29 cellular contexts compared by ENCODE assay signal in the genomic region with DNA sequence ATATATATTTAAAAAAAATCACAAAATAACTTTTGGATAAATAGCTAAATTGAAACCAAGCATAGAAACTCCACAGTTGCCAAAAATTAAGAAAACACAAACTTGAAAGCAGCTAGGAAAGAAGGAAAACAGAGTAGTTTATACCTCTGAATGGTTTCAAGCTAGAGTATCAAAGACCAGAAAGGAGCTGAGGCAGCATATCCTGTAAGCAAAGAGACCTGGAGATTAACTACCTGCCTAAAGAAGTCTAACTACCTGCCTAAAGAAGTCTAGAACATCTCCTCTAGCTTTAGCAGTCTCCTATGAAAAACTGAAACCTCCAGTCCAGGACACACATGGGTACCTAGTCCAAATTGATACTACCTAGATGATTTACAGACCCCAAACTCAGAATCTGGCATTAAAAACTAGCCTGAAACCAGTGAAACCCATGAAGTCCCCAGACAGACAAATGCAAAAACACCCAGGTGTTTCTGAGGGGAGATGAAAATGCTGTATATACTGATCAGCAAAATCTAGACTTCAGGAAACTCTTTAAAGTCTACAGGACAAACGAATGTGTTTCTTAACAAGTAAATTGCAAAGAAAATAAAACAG. TPM values are rescaled to one million over a fixed set of nuclear protein-coding genes. Genes with fewer than 3 reads are reported as not detected.
A peak's percentile ranks its signal among the peaks of the same experiment; 100 is the strongest.
DNase-seq lines count a peak whose midpoint lies in the region; ATAC-seq and TF ChIP-seq lines count a peak whose summit lies in the region.
"Had no signal": no experiment of that assay in that cellular context is flagged by ENCODE, and none has a peak within 500 bp of the region (broad histone marks: within the 10 kb centered on the region; RNA-seq: fewer than 3 reads in every experiment).

No MANE protein-coding gene starts in this region.

- peak overlapping the region; percentile 39 for H3K27ac Mint-ChIP-seq in mesothelial cell of epicardium
- H3K27ac Mint-ChIP-seq in T-helper 2 cell treated with Interferon-gamma antibody and Interleukin-4, amounts not matched to agents 5 μg/mL and 100 μg/mL, for 36 hours: no peak overlapping the region
- H3K27ac Mint-ChIP-seq: activated CD4-positive, alpha-beta T cell treated with anti-CD3 and anti-CD28 coated beads for 36 hours; activated T-helper 1 cell treated with anti-CD3 and anti-CD28 coated beads, Interleukin-12 subunit alpha, Interleukin-12 subunit beta, Interleukin-2, Interleukin-4 antibody, amounts not matched to agents 30 ng/mL and 10 ng/mL and 1 ng/mL, durations not matched to agents 14 hours and 24 hours and 36 hours; memory B cell; stimulated activated naive B cell treated with anti-CD40 and anti-IgM and Interleukin-4, amounts not matched to agents 10 μg/mL and 1 μg/mL and 100 μg/mL, for 72 hours had no signal

- TF ChIP-seq CTCF in GM12865 (IDR thresholded peaks at IDR 0.05; ENCODE audit: insufficient read depth, low read depth, low read length, missing control alignments): no peak
- no peak for TF ChIP-seq CTCF in mesothelial cell of epicardium (IDR thresholded peaks at IDR 0.05; ENCODE audit: unreplicated experiment)
- TF ChIP-seq CTCF in ascending aorta (IDR thresholded peaks at IDR 0.05): no peak

- H3K36me3 ChIP-seq in Karpas-422 (ENCODE audit: insufficient read depth, low read length) (peaks cover 5% of the 10 kb centered on the region; the same call in 1 of the 2 replicates), ascending aorta (peaks cover 0 to 23% of the 10 kb centered on the region in 2 donors)
- H3K36me3 ChIP-seq: gastrocnemius medialis had no signal

- H3K4me1 Mint-ChIP-seq in mesothelial cell of epicardium: peaks cover 3% of the 10 kb centered on the region
- peaks cover 7% of the 10 kb centered on the region for H3K4me1 Mint-ChIP-seq in T-helper 2 cell treated with Interferon-gamma antibody and Interleukin-4, amounts not matched to agents 5 μg/mL and 100 μg/mL, for 36 hours (ENCODE audit: low read depth)

- H3K27me3 Mint-ChIP-seq in mesothelial cell of epicardium (ENCODE audit: low read depth): no peaks in the 10 kb centered on the region
- H3K27me3 Mint-ChIP-seq in T-helper 2 cell treated with Interferon-gamma antibody and Interleukin-4, amounts not matched to agents 5 μg/mL and 100 μg/mL, for 36 hours (ENCODE audit: low read depth): no peaks in the 10 kb centered on the region
- H3K27me3 Mint-ChIP-seq: activated CD4-positive, alpha-beta T cell treated with anti-CD3 and anti-CD28 coated beads for 36 hours; memory B cell; stimulated activated naive B cell treated with anti-CD40 and anti-IgM and Interleukin-4, amounts not matched to agents 10 μg/mL and 1 μg/mL and 100 μg/mL, for 72 hours had no signal

- H3K9ac ChIP-seq in Karpas-422 (ENCODE audit: low read length): no peak overlapping the region

- peaks cover 18% of the 10 kb centered on the region for H3K36me3 Mint-ChIP-seq in mesothelial cell of epicardium
- H3K36me3 Mint-ChIP-seq in T-helper 2 cell treated with Interferon-gamma antibody and Interleukin-4, amounts not matched to agents 5 μg/mL and 100 μg/mL, for 36 hours (ENCODE audit: low read depth): peaks cover 7% of the 10 kb centered on the region

- ATAC-seq in GM19438 (IDR thresholded peaks at IDR 0.05; ENCODE audit: low read depth, unreplicated experiment): peak; percentile 52
- ATAC-seq in HG02970 (IDR thresholded peaks at IDR 0.05; ENCODE audit: low FRiP score, unreplicated experiment): no peak
- ATAC-seq: activated CD4-positive, alpha-beta T cell treated with anti-CD3 and anti-CD28 coated beads for 36 hours; activated naive CD4-positive, alpha-beta T cell treated with anti-CD3 and anti-CD28 coated beads, Interleukin-2, amount 50 U/mL, for 72 hours; gastrocnemius medialis; HCT116; left colon; PC-3; Right ventricle myocardium inferior; sciatic nerve; SK-N-SH treated with all-trans-retinoic acid at 6 μM for 48 hours; stimulated activated naive B cell treated with anti-CD40 and anti-IgM and Interleukin-4, amounts not matched to agents 10 μg/mL and 1 μg/mL and 100 μg/mL, for 72 hours had no signal

- no peaks in the 10 kb centered on the region; the same call in 1 of the 2 replicates for H4K20me1 ChIP-seq in Karpas-422 (ENCODE audit: insufficient read depth, low read depth, low read length)

- H3K4me1 ChIP-seq in Karpas-422 (ENCODE audit: low read length): peaks cover 16% of the 10 kb centered on the region
- peaks cover 4 to 24% of the 10 kb centered on the region in 2 donors for H3K4me1 ChIP-seq in ascending aorta

- H3K27me3 ChIP-seq in Karpas-422 (ENCODE audit: low read length): no peaks in the 10 kb centered on the region
- no peaks in the 10 kb centered on the region for H3K27me3 ChIP-seq in ascending aorta
- H3K27me3 ChIP-seq: gastrocnemius medialis had no signal

- peak overlapping the region; percentile 16; the same call in 1 of the 2 replicates for H3K27ac ChIP-seq in Karpas-422 (ENCODE audit: low read length)
- no peak overlapping the region for H3K27ac ChIP-seq in ascending aorta

- H3K4me3 ChIP-seq in GM12865 (ENCODE audit: low read depth, low read length) (no peak overlapping the region), Karpas-422 (ENCODE audit: low read length) (no peak overlapping the region), ascending aorta (no peak overlapping the region)
- H3K4me3 ChIP-seq: gastrocnemius medialis had no signal

- peaks cover 3% of the 10 kb centered on the region for H3K9me3 Mint-ChIP-seq in mesothelial cell of epicardium
- no peaks in the 10 kb centered on the region for H3K9me3 Mint-ChIP-seq in T-helper 2 cell treated with Interferon-gamma antibody and Interleukin-4, amounts not matched to agents 5 μg/mL and 100 μg/mL, for 36 hours
- H3K9me3 Mint-ChIP-seq: activated naive CD4-positive, alpha-beta T cell treated with anti-CD3 and anti-CD28 coated beads, Interleukin-2, amount 50 U/mL, for 72 hours; activated T-helper 1 cell treated with anti-CD3 and anti-CD28 coated beads, Interleukin-12 subunit alpha, Interleukin-12 subunit beta, Interleukin-2, Interleukin-4 antibody, amounts not matched to agents 30 ng/mL and 10 ng/mL and 1 ng/mL, durations not matched to agents 14 hours and 24 hours and 36 hours; CD14-positive monocyte; memory B cell; stimulated activated naive B cell treated with anti-CD40 and anti-IgM and Interleukin-4, amounts not matched to agents 10 μg/mL and 1 μg/mL and 100 μg/mL, for 72 hours had no signal

- DNase-seq in GM12865 (ENCODE audit: low read depth) (peak; percentile 41), Karpas-422 (no peak), mesothelial cell of epicardium (ENCODE audit: low spot score in 2 of 2, unreplicated experiment in 2 of 2) (no peak), ascending aorta (ENCODE audit: low spot score in 2 of 2) (no peak)
- no peak for DNase-seq in T-helper 2 cell treated with Interferon-gamma antibody and Interleukin-4, amounts not matched to agents 5 μg/mL and 100 μg/mL, for 36 hours (ENCODE audit: low spot score)
- DNase-seq: activated CD4-positive, alpha-beta T cell treated with anti-CD3 and anti-CD28 coated beads for 36 hours; aorta; dermis blood vessel endothelial cell; gastrocnemius medialis; hippocampal formation; left colon; NCI-H1092; NCI-H187; NCI-H524 treated with DMSO at 0.1 percent for 48 hours; NK-92 treated with Interleukin-12 subunit alpha and Interleukin-12 subunit beta, amount 100 ng/mL, for 24 hours; PC-3; stimulated activated CD4-positive, alpha-beta T cell treated with anti-CD3 and anti-CD28 coated beads, Interleukin-4, amount 100 ng/mL, for 4 hours; stimulated activated naive B cell treated with anti-CD40 and anti-IgM and Interleukin-4, amounts not matched to agents 10 μg/mL and 1 μg/mL and 100 μg/mL, for 72 hours; T-helper 2 cell had no signal

- no peaks in the 10 kb centered on the region for H3K9me3 ChIP-seq in Karpas-422 (ENCODE audit: low read length)
- H3K9me3 ChIP-seq in ascending aorta: no peaks in the 10 kb centered on the region
- H3K9me3 ChIP-seq: gastrocnemius medialis had no signal

- H3K79me2 ChIP-seq in Karpas-422 (ENCODE audit: low read length): peaks cover 96% of the 10 kb centered on the region

- intact Hi-C loops in ascending aorta (cut with DNase I): no loop called here

- no peaks in the 10 kb centered on the region for H3K9me2 ChIP-seq in Karpas-422 (replicated peaks; ENCODE audit: insufficient read depth, low read length)

- H3K4me2 ChIP-seq in Karpas-422 (ENCODE audit: low read depth, low read length, poor library complexity, severe bottlenecking): peak overlapping the region; percentile 18

- H3K4me3 Mint-ChIP-seq in mesothelial cell of epicardium: no peak overlapping the region
- H3K4me3 Mint-ChIP-seq in T-helper 2 cell treated with Interferon-gamma antibody and Interleukin-4, amounts not matched to agents 5 μg/mL and 100 μg/mL, for 36 hours: no peak overlapping the region
- H3K4me3 Mint-ChIP-seq: activated CD4-positive, alpha-beta T cell treated with anti-CD3 and anti-CD28 coated beads for 36 hours; activated T-helper 1 cell treated with anti-CD3 and anti-CD28 coated beads, Interleukin-12 subunit alpha, Interleukin-12 subunit beta, Interleukin-2, Interleukin-4 antibody, amounts not matched to agents 30 ng/mL and 10 ng/mL and 1 ng/mL, durations not matched to agents 14 hours and 24 hours and 36 hours; CD14-positive monocyte; memory B cell; stimulated activated naive B cell treated with anti-CD40 and anti-IgM and Interleukin-4, amounts not matched to agents 10 μg/mL and 1 μg/mL and 100 μg/mL, for 72 hours had no signal

- H2AFZ ChIP-seq in Karpas-422 (ENCODE audit: low read length): no peak overlapping the region

RNA-seq across cellular contexts. Expression of gene APPBP2, which starts 17.6 kb away (rescaled TPM):
- total RNA-seq in Karpas-422 (2014; rRNA removed; shearing (Covaris generic); ENCODE audit: low replicate concordance): 15.9 and 21.5 TPM in 2 replicates
- total RNA-seq in mesothelial cell of epicardium (65.5 to 75.6 TPM (median 65.5 TPM) in 3 replicates), ascending aorta (8.6 TPM)
